In the genomic region with DNA sequence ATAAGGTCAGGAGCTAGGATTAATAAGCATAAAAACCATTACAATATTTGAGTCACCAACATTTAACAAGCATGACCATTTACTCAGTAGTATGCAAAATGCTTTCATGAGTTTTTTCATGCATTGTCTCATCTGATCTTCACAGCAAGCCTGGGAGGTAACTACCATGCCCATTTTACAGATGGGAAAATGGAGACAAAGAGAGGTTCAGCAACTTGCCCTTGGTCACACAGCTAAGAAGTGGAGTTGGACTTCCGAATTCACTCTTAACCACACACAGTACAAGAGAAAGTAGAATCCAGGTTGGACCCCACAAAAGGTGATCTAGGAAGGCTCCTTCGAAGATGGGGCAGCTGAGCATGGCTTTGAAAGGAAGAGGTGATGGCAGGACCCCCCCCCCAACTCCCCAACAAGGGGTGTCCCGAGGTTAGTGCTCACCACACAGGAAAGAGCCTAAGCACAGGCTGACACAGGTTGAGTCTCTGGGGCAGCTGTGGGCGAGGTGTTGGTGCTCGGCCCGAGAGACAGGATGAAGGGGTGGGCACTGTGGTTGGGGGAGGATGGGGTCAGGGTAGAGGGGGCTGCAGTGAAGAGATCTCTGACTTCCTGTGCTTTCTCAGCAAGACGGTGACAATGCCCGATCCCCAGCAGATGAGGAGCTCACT, we compare ENCODE assay signal across 11 cellular contexts.
A peak's percentile ranks its signal among the peaks of the same experiment; 100 is the strongest.
DNase-seq lines count a peak whose midpoint lies in the region; ATAC-seq, FAIRE-seq and TF ChIP-seq lines count a peak whose summit lies in the region.
"Had no signal": no experiment of that assay in that cellular context is flagged by ENCODE, and none has a peak within 500 bp of the region (broad histone marks: within the 10 kb centered on the region; RNA-seq: fewer than 3 reads in every experiment).

No MANE protein-coding gene starts in this region.

- peak in 2 of 3 donors; percentile 21 to 76 for DNase-seq in CD4-positive, CD25-positive, alpha-beta regulatory T cell
- DNase-seq in activated effector memory CD4-positive, alpha-beta T cell treated with anti-CD3 and anti-CD28 coated beads, Interleukin-2, amount 50 U/mL, for 16 hours, result peak; percentile 69
- DNase-seq in neural crest cell (ENCODE audit: low read depth, low spot score), result no peak
- no peak for DNase-seq in pons (ENCODE audit: low spot score)
- DNase-seq in KBM-7, result no peak
- no peak for DNase-seq in HTR-8/SVneo (ENCODE audit: insufficient read length, low spot score)
- DNase-seq in HAP-1 (ENCODE audit: low spot score in 2 of 2), result no peak
- DNase-seq: C1 segment of cervical spinal cord, NCI-H748 treated with DMSO at 0.1 percent for 48 hours had no signal

- peak; percentile 25 to 36 for ATAC-seq in CD4-positive, CD25-positive, alpha-beta regulatory T cell (ENCODE audit: low read depth in 2 of 2)
- ATAC-seq: left lobe of liver had no signal

- H3K4me1 ChIP-seq in CD4-positive, CD25-positive, alpha-beta regulatory T cell (ENCODE audit: control insufficient read depth, insufficient read depth, low read length, poor library complexity, severe bottlenecking), result peaks cover 67% of the 10 kb centered on the region
- no peaks in the 10 kb centered on the region for H3K4me1 ChIP-seq in HAP-1

- peak overlapping the region; percentile 64 for H3K4me3 ChIP-seq in CD4-positive, CD25-positive, alpha-beta regulatory T cell (ENCODE audit: low read depth, low read length)
- no peak overlapping the region for H3K4me3 ChIP-seq in HAP-1

- peak overlapping the region; percentile 60 for H3K27ac ChIP-seq in CD4-positive, CD25-positive, alpha-beta regulatory T cell (ENCODE audit: insufficient read depth, low read length, poor library complexity, severe bottlenecking)
- H3K27ac ChIP-seq in KOPT-K1 (ENCODE audit: low read depth, low read length, poor library complexity, severe bottlenecking), result peak overlapping the region; percentile 61

- peak overlapping the region; percentile 17 to 85 (median 77) for H3K4me3 Mint-ChIP-seq in CD4-positive, CD25-positive, alpha-beta regulatory T cell
- H3K4me3 Mint-ChIP-seq in neural crest cell, result no peak overlapping the region

- no peak for FAIRE-seq in HTR-8/SVneo (lab: Jason Lieb, UNC)

- H3K36me3 Mint-ChIP-seq in CD4-positive, CD25-positive, alpha-beta regulatory T cell, result peaks cover 40% of the 10 kb centered on the region
- H3K36me3 Mint-ChIP-seq in neural crest cell (ENCODE audit: low read depth), result peaks cover 22% of the 10 kb centered on the region

- no peaks in the 10 kb centered on the region for H3K27me3 ChIP-seq in CD4-positive, CD25-positive, alpha-beta regulatory T cell (ENCODE audit: control insufficient read depth, insufficient read depth, low read length)
- H3K27me3 ChIP-seq in HAP-1 (ENCODE audit: low read depth), result no peaks in the 10 kb centered on the region

- in situ Hi-C loops in KBM-7 (cut with MboI; ENCODE audit: low pct_unique_long_range_greater_than_20kb, low sequenced_read_pairs), result no loop called here
- in situ Hi-C loops in HAP-1 (cut with MboI; ENCODE audit: low sequenced_read_pairs), result no loop called here

- no peaks in the 10 kb centered on the region for H3K9me3 ChIP-seq in CD4-positive, CD25-positive, alpha-beta regulatory T cell (ENCODE audit: control insufficient read depth in 2 of 2, low read length in 2 of 2)
- H3K9me3 ChIP-seq in KOPT-K1 (ENCODE audit: insufficient read depth, low read length, poor library complexity, severe bottlenecking) (no peaks in the 10 kb centered on the region), HAP-1 (no peaks in the 10 kb centered on the region)

- no peaks in the 10 kb centered on the region for H3K27me3 Mint-ChIP-seq in CD4-positive, CD25-positive, alpha-beta regulatory T cell
- no peaks in the 10 kb centered on the region for H3K27me3 Mint-ChIP-seq in neural crest cell (ENCODE audit: low read depth)

- peak overlapping the region; percentile 90 to 98 (median 93) for H3K27ac Mint-ChIP-seq in CD4-positive, CD25-positive, alpha-beta regulatory T cell
- H3K27ac Mint-ChIP-seq in neural crest cell (ENCODE audit: unreplicated experiment), result peak overlapping the region; percentile 92

- TF ChIP-seq CTCF in neural crest cell (conservative IDR thresholded peaks at IDR 0.05), result no peak

- peaks cover 30% of the 10 kb centered on the region for H3K36me3 ChIP-seq in CD4-positive, CD25-positive, alpha-beta regulatory T cell (ENCODE audit: control insufficient read depth, insufficient read depth, low read length)
- H3K36me3 ChIP-seq in KOPT-K1 (ENCODE audit: insufficient read depth, low read length), result no peaks in the 10 kb centered on the region
- H3K36me3 ChIP-seq in HAP-1 (replicated peaks), result no peaks in the 10 kb centered on the region

- H3K9me3 Mint-ChIP-seq in CD4-positive, CD25-positive, alpha-beta regulatory T cell, result peaks cover 0 to 3% (median 0%) of the 10 kb centered on the region in 7 donors
- H3K9me3 Mint-ChIP-seq in neural crest cell, result no peaks in the 10 kb centered on the region

- peaks cover 33 to 100% (median 78%) of the 10 kb centered on the region in 4 donors for H3K4me1 Mint-ChIP-seq in CD4-positive, CD25-positive, alpha-beta regulatory T cell
- peaks cover 75% of the 10 kb centered on the region for H3K4me1 Mint-ChIP-seq in neural crest cell

Comparison
In these comparisons a context has a peak if more than half of its experiments do, and no peak if none do; other contexts are left out.
1. DNase-seq: peak in CD4-positive, CD25-positive, alpha-beta regulatory T cell (2 of 3) and activated effector memory CD4-positive, alpha-beta T cell treated with anti-CD3 and anti-CD28 coated beads, Interleukin-2, amount 50 U/mL, for 16 hours (single experiment); none in neural crest cell (single experiment), pons (single experiment), KBM-7 (single experiment), HTR-8/SVneo (single experiment) and HAP-1 (0 of 2).